Comparison of ENCODE assay signal across 1 cellular context in genomic region chr12:66627270-66627987, GRCh38.
TF ChIP-seq lines count a peak whose summit lies in the region.

No MANE protein-coding gene starts in this region.

TF ChIP-seq in GM23338, 12 proteins besides CTCF, POLR2A, EP300 and RAD21 (continued from another document):
- no peak for TF ChIP-seq REST (IDR thresholded peaks at IDR 0.05; ENCODE audit: unreplicated experiment)
- no peak for TF ChIP-seq NANOG (IDR thresholded peaks at IDR 0.05; ENCODE audit: borderline replicate concordance)
- no peak for TF ChIP-seq EZH2phosphoT487 (IDR thresholded peaks at IDR 0.05; ENCODE audit: unreplicated experiment)
- no peak for TF ChIP-seq JUNB (IDR thresholded peaks at IDR 0.05; ENCODE audit: unreplicated experiment)
- no peak for TF ChIP-seq ZNF462 (CRISPR knock-in tag; IDR thresholded peaks at IDR 0.05)
- no peak for TF ChIP-seq CREB1 (CRISPR knock-in tag; IDR thresholded peaks at IDR 0.05; ENCODE audit: low read depth)
- TF ChIP-seq ZNF114 (CRISPR knock-in tag; IDR thresholded peaks at IDR 0.05): no peak
- no peak for TF ChIP-seq STAT1 (IDR thresholded peaks at IDR 0.05; ENCODE audit: unreplicated experiment)
